ENCODE assay signal across 8 cellular contexts in genomic region chr1:19485362-19486187, GRCh38. TPM values are rescaled to one million over a fixed set of nuclear protein-coding genes. Genes with fewer than 3 reads are reported as not detected.
DNase-seq lines count a peak whose midpoint lies in the region; ATAC-seq, FAIRE-seq and TF ChIP-seq lines count a peak whose summit lies in the region.

Gene CAPZB, minus strand, starts transcription at chr1:19485539. Its CDS starts 101 bp downstream, at chr1:19485438.

- DNase-seq in Caki2 (ENCODE audit: low read depth): peak; percentile 80
- peak; percentile 84 for DNase-seq in HTR-8/SVneo (ENCODE audit: insufficient read length, low spot score)
- peak; percentile 93 for DNase-seq in activated T-cell treated with anti-CD3 and anti-CD28 coated beads for 24 hours (ENCODE audit: low read depth)
- DNase-seq in epidermal melanocyte (ENCODE audit: insufficient read length, low spot score): peak; percentile 95
- DNase-seq in stimulated activated CD8-positive, alpha-beta memory T cell treated with anti-CD3 and anti-CD28 coated beads, Interleukin-2, amount 100 ng/mL, for 48 hours (ENCODE audit: low read depth in 2 of 2): peak; percentile 94 to 96

- H3K9ac ChIP-seq in OCI-LY1 (ENCODE audit: low read length): peak within 1 kb of the TSS; percentile 96

- no peaks in the 10 kb centered on the region for H4K20me1 ChIP-seq in OCI-LY1 (ENCODE audit: insufficient read depth, low read length)

- H3K4me2 ChIP-seq in OCI-LY1 (ENCODE audit: low read length): peak within 1 kb of the TSS; percentile 100

- peaks cover 18% of the 10 kb centered on the region; the same call in 1 of the 2 replicates for H3K36me3 ChIP-seq in OCI-LY1 (ENCODE audit: insufficient read depth, low read length)

- H3K27ac ChIP-seq in OCI-LY1 (ENCODE audit: low read depth, low read length, poor library complexity, severe bottlenecking): peak within 1 kb of the TSS; percentile 79

- H3F3A ChIP-seq in OCI-LY1 (ENCODE audit: insufficient read depth, low read length): no peaks in the 10 kb centered on the region

- H3K4me1 ChIP-seq in OCI-LY1 (ENCODE audit: insufficient read depth, low read length, severe bottlenecking) (peaks cover 37% of the 10 kb centered on the region), mononuclear cell (ENCODE audit: insufficient read depth, low read length) (peaks cover 69% of the 10 kb centered on the region)

- H3K9me2 ChIP-seq in OCI-LY1 (ENCODE audit: low read depth, low read length): no peaks in the 10 kb centered on the region

- H2AFZ ChIP-seq in OCI-LY1 (ENCODE audit: low read length): no peak within 1 kb of the TSS

- peak; percentile 71 for ATAC-seq in GM21381 (IDR thresholded peaks at IDR 0.05; ENCODE audit: unreplicated experiment)

- H3K79me2 ChIP-seq in OCI-LY1 (ENCODE audit: insufficient read depth, low read length): peaks cover 46% of the 10 kb centered on the region

- in situ Hi-C loops in Caki2 (cut with HindIII; ENCODE audit: low pct_unique_long_range_greater_than_20kb, low sequenced_read_pairs): no loop called here

- H3K9me3 ChIP-seq in OCI-LY1 (ENCODE audit: low read length) (no peaks in the 10 kb centered on the region), mononuclear cell (ENCODE audit: low read depth, low read length) (no peaks in the 10 kb centered on the region)

- H3K27me3 ChIP-seq in OCI-LY1 (ENCODE audit: insufficient read depth, low read length): no peaks in the 10 kb centered on the region
- H3K27me3 ChIP-seq in mononuclear cell (ENCODE audit: insufficient read depth, low read length): no peaks in the 10 kb centered on the region

- H3K4me3 ChIP-seq in OCI-LY1 (ENCODE audit: low read depth, low read length, poor library complexity, severe bottlenecking) (peak within 1 kb of the TSS; percentile 99), mononuclear cell (ENCODE audit: low read length) (peak within 1 kb of the TSS; percentile 84)

- no peak for TF ChIP-seq CTCF in OCI-LY1 (IDR thresholded peaks at IDR 0.05; ENCODE audit: low read length)

- peak; percentile 54 for FAIRE-seq in HTR-8/SVneo (lab: Jason Lieb, UNC)

RNA-seq across cellular contexts. Expression of gene CAPZB, which starts in this region (rescaled TPM):
- 321 and 323 TPM in 2 replicates for total RNA-seq in Caki2 (2014; rRNA removed; shearing (Covaris generic); ENCODE audit: low replicate concordance)
- 128 TPM for total RNA-seq in mononuclear cell

Comparison
In these comparisons a context has a peak if more than half of its experiments do, and no peak if none do; other contexts are left out.
1. Peak in every context shown above with its lines: DNase-seq, ATAC-seq, H3K4me3 ChIP-seq and H3K27ac ChIP-seq.